ENCODE assay signal across 10 cellular contexts in genomic region chr17:76139801-76140660, GRCh38. TPM values are rescaled to one million over a fixed set of nuclear protein-coding genes. Genes with fewer than 3 reads are reported as not detected.
DNase-seq lines count a peak whose midpoint lies in the region; ATAC-seq and FAIRE-seq lines count a peak whose summit lies in the region.
"Had no signal": no experiment of that assay in that cellular context is flagged by ENCODE, and none has a peak within 500 bp of the region (broad histone marks: within the 10 kb centered on the region; RNA-seq: fewer than 3 reads in every experiment).

No MANE protein-coding gene starts in this region.

- peak overlapping the region; percentile 29; the same call in 1 of the 2 replicates for H3K4me3 ChIP-seq in iPS DF 6.9 (ENCODE audit: low read length)

- CTCF ChIA-PET in activated CD8-positive, alpha-beta T cell treated with anti-CD3 and anti-CD28 coated beads, Interleukin-2, amount 10 ng/mL, durations not matched to agents 7 days and 5 days (lab: Charles Lee), result interaction anchor here (0.7 to 8.2 kb wide), 3 partner anchors 40 to 139 kb away, joined by 3 to 106 read pairs (median 38); no protein-coding TSS in a partner anchor

- DNase-seq in GM19239 (ENCODE audit: insufficient read length, low spot score) (peak; percentile 85), iPS DF 6.9 (ENCODE audit: low read depth, low spot score) (no peak), GOT3 (lab: John Stamatoyannopoulos, UW) (no peak), nucleus accumbens (lab: John Stamatoyannopoulos, UW) (no peak), EL (no peak)
- peak; percentile 70 for DNase-seq in activated CD8-positive, alpha-beta T cell treated with anti-CD3 and anti-CD28 coated beads, Interleukin-2, amount 10 ng/mL, durations not matched to agents 7 days and 5 days
- peak; percentile 33 for DNase-seq in stimulated activated CD8-positive, alpha-beta memory T cell treated with anti-CD3 and anti-CD28 coated beads, Interleukin-12 subunit alpha, Interleukin-12 subunit beta, amount 100 ng/mL, for 24 hours (ENCODE audit: extremely low read depth)
- DNase-seq: brain microvascular endothelial cell had no signal

- FAIRE-seq in GM19239 (lab: Jason Lieb, UNC), result no peak

- peaks cover 69% of the 10 kb centered on the region for H3K4me1 Mint-ChIP-seq in activated CD8-positive, alpha-beta T cell treated with anti-CD3 and anti-CD28 coated beads, Interleukin-2, amount 10 ng/mL, durations not matched to agents 7 days and 5 days (ENCODE audit: low read depth)

- peaks cover 35% of the 10 kb centered on the region for H3K4me1 ChIP-seq in iPS DF 6.9 (ENCODE audit: control insufficient read depth, insufficient read depth, low read length)

- peak overlapping the region; percentile 76 for H3K4me3 Mint-ChIP-seq in activated CD8-positive, alpha-beta T cell treated with anti-CD3 and anti-CD28 coated beads, Interleukin-2, amount 10 ng/mL, durations not matched to agents 7 days and 5 days

- H3K9me3 ChIP-seq in iPS DF 6.9 (ENCODE audit: control insufficient read depth, insufficient read depth, low read length), result no peaks in the 10 kb centered on the region

- no peak overlapping the region for H3K27ac ChIP-seq in iPS DF 6.9 (ENCODE audit: low read length)
- H3K27ac ChIP-seq: brain microvascular endothelial cell had no signal

- no peaks in the 10 kb centered on the region for H3K9me3 Mint-ChIP-seq in activated CD8-positive, alpha-beta T cell treated with anti-CD3 and anti-CD28 coated beads, Interleukin-2, amount 10 ng/mL, durations not matched to agents 7 days and 5 days (ENCODE audit: insufficient read depth)

- H3K36me3 ChIP-seq in iPS DF 6.9 (ENCODE audit: control insufficient read depth, insufficient read depth, low read length), result no peaks in the 10 kb centered on the region
- H3K36me3 ChIP-seq: brain microvascular endothelial cell had no signal

- POLR2A ChIA-PET in activated CD8-positive, alpha-beta T cell treated with anti-CD3 and anti-CD28 coated beads, Interleukin-2, amount 10 ng/mL, durations not matched to agents 7 days and 5 days (lab: Charles Lee), result interaction anchor here (0.7 to 8.1 kb wide), 5 partner anchors 13 to 132 kb away, joined by 3 to 100 read pairs (median 4); partner anchors contain the start of gene UBALD2

- ATAC-seq in activated CD8-positive, alpha-beta T cell treated with anti-CD3 and anti-CD28 coated beads, Interleukin-2, amount 10 ng/mL, durations not matched to agents 7 days and 5 days, result peak; percentile 21
- no peak for ATAC-seq in HG03095 (IDR thresholded peaks at IDR 0.05; ENCODE audit: unreplicated experiment)

- no CpG with 5 or more reads among the region's 78 CpGs for WGBS in iPS DF 6.9 (ENCODE audit: insufficient coverage, insufficient read length)

- H3K27me3 Mint-ChIP-seq in activated CD8-positive, alpha-beta T cell treated with anti-CD3 and anti-CD28 coated beads, Interleukin-2, amount 10 ng/mL, durations not matched to agents 7 days and 5 days (ENCODE audit: low read depth), result no peaks in the 10 kb centered on the region

- H3K27me3 ChIP-seq in iPS DF 6.9 (ENCODE audit: control insufficient read depth, insufficient read depth, low read length), result peaks cover 32% of the 10 kb centered on the region

- H3K27ac Mint-ChIP-seq in activated CD8-positive, alpha-beta T cell treated with anti-CD3 and anti-CD28 coated beads, Interleukin-2, amount 10 ng/mL, durations not matched to agents 7 days and 5 days, result peak overlapping the region; percentile 66

- H3K36me3 Mint-ChIP-seq in activated CD8-positive, alpha-beta T cell treated with anti-CD3 and anti-CD28 coated beads, Interleukin-2, amount 10 ng/mL, durations not matched to agents 7 days and 5 days (ENCODE audit: low read depth), result peaks cover 24% of the 10 kb centered on the region

RNA-seq across cellular contexts. Expression of gene FOXJ1, which starts 1.0 kb away (rescaled TPM):
- 1 to 10 TPM; 8.7 to 9.1 TPM for total RNA-seq in activated CD8-positive, alpha-beta T cell treated with anti-CD3 and anti-CD28 coated beads, Interleukin-2, amount 10 ng/mL, durations not matched to agents 7 days and 5 days
- total RNA-seq: NCI-H460 had no signal

RNA-seq across cellular contexts. Expression of gene EXOC7, which starts 36.4 kb away (rescaled TPM):
- total RNA-seq in activated CD8-positive, alpha-beta T cell treated with anti-CD3 and anti-CD28 coated beads, Interleukin-2, amount 10 ng/mL, durations not matched to agents 7 days and 5 days, result 100 to 1,000 TPM; 126 to 129 TPM

Comparison
In these comparisons a context has a peak if more than half of its experiments do, and no peak if none do; other contexts are left out.
1. DNase-seq: peak in GM19239 (single experiment), activated CD8-positive, alpha-beta T cell treated with anti-CD3 and anti-CD28 coated beads, Interleukin-2, amount 10 ng/mL, durations not matched to agents 7 days and 5 days (single experiment) and stimulated activated CD8-positive, alpha-beta memory T cell treated with anti-CD3 and anti-CD28 coated beads, Interleukin-12 subunit alpha, Interleukin-12 subunit beta, amount 100 ng/mL, for 24 hours (single experiment); none in iPS DF 6.9 (single experiment), GOT3 (single experiment), nucleus accumbens (0 of 56) and EL (single experiment).